ENCODE assay signal across 8 cellular contexts in genomic region chr21:38925923-38926322, GRCh38.
DNase-seq lines count a peak whose midpoint lies in the region; ATAC-seq and TF ChIP-seq lines count a peak whose summit lies in the region.

No MANE protein-coding gene starts in this region.

- DNase-seq in activated T-cell treated with anti-CD3 and anti-CD28 coated beads, Interleukin-2, amount 50 U/mL, for 72 hours: no peak
- no peak for DNase-seq in activated T-cell treated with anti-CD3 and anti-CD28 coated beads, Interleukin-2, amount 50 U/mL, for 4 hours
- peak; percentile 88 for DNase-seq in choroid plexus epithelial cell (ENCODE audit: low read depth)
- DNase-seq in medulla oblongata (ENCODE audit: extremely low spot score): peak; percentile 67
- DNase-seq in aorta: peak; percentile 89
- no peak for DNase-seq in stimulated activated CD4-positive, alpha-beta T cell treated with anti-CD3 and anti-CD28 coated beads, Interleukin-2, amount 100 ng/mL, for 24 hours

- intact Hi-C loops in aorta (cut with DNase I): loop anchor here in 1 of 2 donors (5.0 kb wide), 3 partner anchors 66 to 161 kb away; no protein-coding TSS in a partner anchor

- no peaks in the 10 kb centered on the region for H3K4me1 ChIP-seq in aorta (ENCODE audit: control insufficient read depth in 1 of 2, insufficient read depth in 2 of 2, low read length in 2 of 2)

- no peak overlapping the region for H3K27ac Mint-ChIP-seq in activated T-cell treated with anti-CD3 and anti-CD28 coated beads, Interleukin-2, amount 50 U/mL, for 72 hours

- peak overlapping the region; percentile 6 to 56 for H3K4me3 Mint-ChIP-seq in activated T-cell treated with anti-CD3 and anti-CD28 coated beads, Interleukin-2, amount 50 U/mL, for 72 hours
- H3K4me3 Mint-ChIP-seq in activated T-cell treated with anti-CD3 and anti-CD28 coated beads, Interleukin-2, amount 50 U/mL, for 4 hours: no peak overlapping the region

- H3K36me3 ChIP-seq in aorta (ENCODE audit: control insufficient read depth in 1 of 2, insufficient read depth in 2 of 2, low read length in 1 of 2): no peaks in the 10 kb centered on the region

- H3K36me3 Mint-ChIP-seq in activated T-cell treated with anti-CD3 and anti-CD28 coated beads, Interleukin-2, amount 50 U/mL, for 72 hours (ENCODE audit: insufficient read depth in 2 of 2): peaks cover 0 to 9% of the 10 kb centered on the region in 2 donors
- H3K36me3 Mint-ChIP-seq in activated T-cell treated with anti-CD3 and anti-CD28 coated beads, Interleukin-2, amount 50 U/mL, for 4 hours (ENCODE audit: insufficient read depth): no peaks in the 10 kb centered on the region

- TF ChIP-seq CTCF in choroid plexus epithelial cell (conservative IDR thresholded peaks at IDR 0.05; ENCODE audit: low read depth, low read length): no peak

- peaks cover 3 to 4% of the 10 kb centered on the region in 2 donors for H3K9me3 Mint-ChIP-seq in activated T-cell treated with anti-CD3 and anti-CD28 coated beads, Interleukin-2, amount 50 U/mL, for 72 hours
- peaks cover 11% of the 10 kb centered on the region for H3K9me3 Mint-ChIP-seq in activated T-cell treated with anti-CD3 and anti-CD28 coated beads, Interleukin-2, amount 50 U/mL, for 4 hours

- ATAC-seq in activated T-cell treated with anti-CD3 and anti-CD28 coated beads, Interleukin-2, amount 50 U/mL, for 72 hours (replicated peaks in 1 of 2): peak in 1 of 2 donors; percentile 28
- no peak for ATAC-seq in activated T-cell treated with anti-CD3 and anti-CD28 coated beads, Interleukin-2, amount 50 U/mL, for 4 hours
- ATAC-seq in aorta (ENCODE audit: low FRiP score): peak; percentile 87
- ATAC-seq in HG03039 (IDR thresholded peaks at IDR 0.05; ENCODE audit: unreplicated experiment): no peak
- ATAC-seq in GM19023 (IDR thresholded peaks at IDR 0.05; ENCODE audit: unreplicated experiment): no peak

- no peaks in the 10 kb centered on the region for H3K9me3 ChIP-seq in aorta (ENCODE audit: control insufficient read depth, low read length)

- peak overlapping the region; percentile 43 for H3K4me3 ChIP-seq in choroid plexus epithelial cell (ENCODE audit: low read depth, low read length)
- H3K4me3 ChIP-seq in aorta (ENCODE audit: low read length in 2 of 2): no peak overlapping the region

- WGBS in aorta, 2 donors: 1 to 2% methylated on average over 7 of the region's 7 CpGs

- peaks cover 10% of the 10 kb centered on the region for H3K4me1 Mint-ChIP-seq in activated T-cell treated with anti-CD3 and anti-CD28 coated beads, Interleukin-2, amount 50 U/mL, for 72 hours (ENCODE audit: low read depth)
- H3K4me1 Mint-ChIP-seq in activated T-cell treated with anti-CD3 and anti-CD28 coated beads, Interleukin-2, amount 50 U/mL, for 4 hours (ENCODE audit: low read depth): no peaks in the 10 kb centered on the region

- peak overlapping the region; percentile 61 to 98 for H3K27ac ChIP-seq in aorta (ENCODE audit: low read depth in 1 of 2, low read length in 2 of 2)

- peaks cover 21% of the 10 kb centered on the region for H3K27me3 Mint-ChIP-seq in activated T-cell treated with anti-CD3 and anti-CD28 coated beads, Interleukin-2, amount 50 U/mL, for 72 hours (ENCODE audit: low read depth)
- H3K27me3 Mint-ChIP-seq in activated T-cell treated with anti-CD3 and anti-CD28 coated beads, Interleukin-2, amount 50 U/mL, for 4 hours (ENCODE audit: low read depth): peaks cover 13% of the 10 kb centered on the region

- H3K27me3 ChIP-seq in aorta (ENCODE audit: control insufficient read depth in 1 of 2, insufficient read depth in 2 of 2, low read length in 1 of 2): no peaks in the 10 kb centered on the region

Comparison
In these comparisons a context has a peak if more than half of its experiments do, and no peak if none do; other contexts are left out.
1. DNase-seq: peak in choroid plexus epithelial cell (single experiment), medulla oblongata (single experiment) and aorta (2 of 2); none in activated T-cell treated with anti-CD3 and anti-CD28 coated beads, Interleukin-2, amount 50 U/mL, for 72 hours (0 of 2), activated T-cell treated with anti-CD3 and anti-CD28 coated beads, Interleukin-2, amount 50 U/mL, for 4 hours (single experiment) and stimulated activated CD4-positive, alpha-beta T cell treated with anti-CD3 and anti-CD28 coated beads, Interleukin-2, amount 100 ng/mL, for 24 hours (0 of 2).